ENCODE assay signal across 13 cellular contexts in genomic region chr3:125003369-125003853, GRCh38. TPM values are rescaled to one million over a fixed set of nuclear protein-coding genes. Genes with fewer than 3 reads are reported as not detected.
DNase-seq lines count a peak whose midpoint lies in the region; ATAC-seq and TF ChIP-seq lines count a peak whose summit lies in the region.
"Had no signal": no experiment of that assay in that cellular context is flagged by ENCODE, and none has a peak within 500 bp of the region (broad histone marks: within the 10 kb centered on the region; RNA-seq: fewer than 3 reads in every experiment).

No MANE protein-coding gene starts in this region.

- no peaks in the 10 kb centered on the region for H3K27me3 ChIP-seq in Panc1 (ENCODE audit: control insufficient read depth, insufficient read depth, low read length)
- H3K27me3 ChIP-seq: brain microvascular endothelial cell had no signal

- in situ Hi-C loops in Panc1 (cut with HindIII; ENCODE audit: low pct_unique_long_range_greater_than_20kb, low sequenced_read_pairs) (no loop called here), GM13977 (cut with MboI; ENCODE audit: low pct_unique_long_range_greater_than_20kb, low sequenced_read_pairs, unreplicated experiment) (no loop called here)

- intact Hi-C loops in Panc1 (cut with micrococcal nuclease; ENCODE audit: unreplicated experiment) = no loop called here

- DNase-seq in AG08396 (ENCODE audit: low spot score) (peak; percentile 63), Panc1 (ENCODE audit: low read depth, low spot score) (no peak), glomerular visceral epithelial cell (ENCODE audit: extremely low spot score) (peak; percentile 7), omental fat pad (ENCODE audit: low spot score) (no peak), SKM-1 treated with dmso at 0.1 percent for 144 hours (lab: John Stamatoyannopoulos, UW; ENCODE audit: unreplicated experiment) (no peak), GM13977 (ENCODE audit: low spot score) (no peak)
- DNase-seq: AML-193, brain microvascular endothelial cell, KG1, trophoblast cell had no signal

- POLR2A ChIA-PET in Panc1 (lab: Charles Lee) = interaction anchor here (0.6 kb wide), 1 partner anchor 53 kb away, joined by 9 read pairs; no protein-coding TSS in a partner anchor

- peak overlapping the region; percentile 2; the same call in 1 of the 2 replicates for H3K27ac ChIP-seq in Panc1 (ENCODE audit: low read length)
- H3K27ac ChIP-seq: brain microvascular endothelial cell had no signal

- peaks cover 30% of the 10 kb centered on the region for H3K4me1 ChIP-seq in Panc1 (ENCODE audit: control insufficient read depth, insufficient read depth, low read length)

- CTCF ChIA-PET in Panc1 (lab: Charles Lee) = no interaction called here

- no TSS peak for BruUV-seq in Panc1 (replicated peaks; lab: Mats Ljungman, UMichigan)

- no peak overlapping the region for H3K4me3 ChIP-seq in Panc1 (ENCODE audit: low read depth in 2 of 2, low read length in 2 of 2)
- H3K4me3 ChIP-seq: GM12878 had no signal

- ATAC-seq in Panc1 = peak; percentile 62
- ATAC-seq in omental fat pad (ENCODE audit: low FRiP score) = peak; percentile 83
- no peak for ATAC-seq in HG03432 (IDR thresholded peaks at IDR 0.05; ENCODE audit: unreplicated experiment)
- no peak for ATAC-seq in HG02763 (IDR thresholded peaks at IDR 0.05; ENCODE audit: unreplicated experiment)
- ATAC-seq: GM12878 had no signal

- H3K36me3 ChIP-seq in Panc1 (ENCODE audit: control insufficient read depth, insufficient read depth, low read length) = peaks cover 29% of the 10 kb centered on the region

- TF ChIP-seq CTCF in Panc1 (IDR thresholded peaks at IDR 0.05) (no peak), omental fat pad (IDR thresholded peaks at IDR 0.05) (no peak), GM13977 (IDR thresholded peaks at IDR 0.05; ENCODE audit: extremely low read depth, insufficient read depth, missing control alignments) (no peak)

- H3K9me3 ChIP-seq in Panc1 (ENCODE audit: control insufficient read depth, insufficient read depth, low read depth, low read length) = no peaks in the 10 kb centered on the region

RNA-seq across cellular contexts. Expression of gene HEG1, which starts 52.4 kb away (rescaled TPM):
- total RNA-seq in Panc1 (2021; ENCODE audit: unreplicated experiment) (141 TPM), omental fat pad (100 to 1,000 TPM in 3 of 4 donors, 10 to 100 TPM in 1; 95.2 to 238 (median 147) TPM)
- 63.2 TPM for polyA plus RNA-seq in Panc1 (2012; ENCODE audit: insufficient read length)

Comparison
In these comparisons a context has a peak if more than half of its experiments do, and no peak if none do; other contexts are left out.
1. DNase-seq: peak in AG08396 (single experiment) and glomerular visceral epithelial cell (single experiment); none in Panc1 (single experiment), omental fat pad (single experiment), SKM-1 treated with dmso at 0.1 percent for 144 hours (single experiment) and GM13977 (single experiment).
2. ATAC-seq: peak in Panc1 (single experiment) and omental fat pad (single experiment); none in HG03432 (single experiment) and HG02763 (single experiment).